In genomic region chr20:32017711-32018251, GRCh38 we compare ENCODE assay signal across 1 cellular context.
TF ChIP-seq lines count a peak whose summit lies in the region.

No MANE protein-coding gene starts in this region.

TF ChIP-seq in K562, 482 proteins besides CTCF, POLR2A, EP300 and RAD21:
- TF ChIP-seq ZFP36 (IDR thresholded peaks at IDR 0.05; ENCODE audit: low read depth, low read length, partially characterized antibody) (no peak), CTCFL (IDR thresholded peaks at IDR 0.05; ENCODE audit: borderline replicate concordance, insufficient read depth, low read depth, low read length, poor library complexity, severe bottlenecking) (peak; percentile 23), MLLT1 (IDR thresholded peaks at IDR 0.05) (no peak), CREM (IDR thresholded peaks at IDR 0.05; ENCODE audit: low read depth) (0 out of 2 replicates have a peak, but pooled peaks have one; percentile 39), NRF1 (conservative IDR thresholded peaks at IDR 0.05 in 1 of 2, IDR thresholded peaks at IDR 0.05 in 1 of 2) (0 out of 4 replicates have a peak, but pooled peaks of 1 of the 2 experiments have one; percentile 25), CTBP1 (IDR thresholded peaks at IDR 0.05; ENCODE audit: borderline replicate concordance) (peak; percentile 44; the same call in 1 of the 2 replicates)
- TF ChIP-seq, protein P1, sequence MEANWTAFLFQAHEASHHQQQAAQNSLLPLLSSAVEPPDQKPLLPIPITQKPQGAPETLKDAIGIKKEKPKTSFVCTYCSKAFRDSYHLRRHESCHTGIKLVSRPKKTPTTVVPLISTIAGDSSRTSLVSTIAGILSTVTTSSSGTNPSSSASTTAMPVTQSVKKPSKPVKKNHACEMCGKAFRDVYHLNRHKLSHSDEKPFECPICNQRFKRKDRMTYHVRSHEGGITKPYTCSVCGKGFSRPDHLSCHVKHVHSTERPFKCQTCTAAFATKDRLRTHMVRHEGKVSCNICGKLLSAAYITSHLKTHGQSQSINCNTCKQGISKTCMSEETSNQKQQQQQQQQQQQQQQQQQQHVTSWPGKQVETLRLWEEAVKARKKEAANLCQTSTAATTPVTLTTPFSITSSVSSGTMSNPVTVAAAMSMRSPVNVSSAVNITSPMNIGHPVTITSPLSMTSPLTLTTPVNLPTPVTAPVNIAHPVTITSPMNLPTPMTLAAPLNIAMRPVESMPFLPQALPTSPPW (CRISPR knock-in tag; IDR thresholded peaks at IDR 0.05), result peak; percentile 44; the same call in 1 of the 2 replicates
